31 cellular contexts compared by ENCODE assay signal in genomic region chr19:52703917-52704316, GRCh38.
"Had no signal": no experiment of that assay in that cellular context is flagged by ENCODE, and none has a peak within 500 bp of the region (broad histone marks: within the 10 kb centered on the region; RNA-seq: fewer than 3 reads in every experiment).

No MANE protein-coding gene starts in this region.

- H3K79me2 ChIP-seq: hepatocyte had no signal

- H3K4me3 ChIP-seq: ascending aorta, breast epithelium, cardiac muscle cell, coronary artery, esophagus squamous epithelium, gastroesophageal sphincter, heart right ventricle, hepatocyte had no signal

- DNase-seq: activated B cell treated with CpG ODN at 0.5 μM for 24 hours; activated CD4-positive, alpha-beta T cell treated with anti-CD3 and anti-CD28 coated beads for 48 hours; activated CD4-positive, alpha-beta T cell treated with anti-CD3 and anti-CD28 coated beads, Interleukin-2, amount 50 U/mL, for 1 hour; activated CD4-positive, alpha-beta T cell treated with anti-CD3 and anti-CD28 coated beads, Interleukin-2, amount 50 U/mL, for 48 hours; activated CD8-positive, alpha-beta memory T cell treated with anti-CD3 and anti-CD28 coated beads for 24 hours; activated CD8-positive, alpha-beta T cell treated with anti-CD3 and anti-CD28 coated beads for 36 hours; activated effector memory CD4-positive, alpha-beta T cell treated with anti-CD3 and anti-CD28 coated beads, Interleukin-2, amount 50 U/mL, for 16 hours; activated naive CD4-positive, alpha-beta T cell treated with anti-CD3 and anti-CD28 coated beads for 36 hours; activated naive CD8-positive, alpha-beta T cell treated with anti-CD3 and anti-CD28 coated beads for 36 hours; activated naive CD8-positive, alpha-beta T cell treated with anti-CD3 and anti-CD28 coated beads, Interleukin-2, amount 50 U/mL, for 24 hours; activated T-cell treated with anti-CD3 and anti-CD28 coated beads, Interleukin-2, amount 50 U/mL, for 1 hour; activated T-cell treated with anti-CD3 and anti-CD28 coated beads, Interleukin-2, amount 50 U/mL, for 48 hours; dermis blood vessel endothelial cell; effector CD4-positive, alpha-beta T cell; effector memory CD8-positive, alpha-beta T cell; esophagus squamous epithelium; foreskin melanocyte; heart right ventricle; T-helper 17 cell; T1000; WERI-Rb-1 had no signal

- H3K9me3 ChIP-seq: gastroesophageal sphincter had no signal

- H3K27ac ChIP-seq: ascending aorta, breast epithelium, cardiac muscle cell, coronary artery, epithelial cell of prostate, esophagus squamous epithelium, gastroesophageal sphincter, heart right ventricle, hepatocyte, WERI-Rb-1 had no signal

- FAIRE-seq: endometrium, endothelial cell of umbilical vein had no signal

- H3K4me2 ChIP-seq: hepatocyte had no signal

- H3K27me3 ChIP-seq: ascending aorta, breast epithelium, cardiac muscle cell, esophagus squamous epithelium, gastroesophageal sphincter, heart right ventricle, hepatocyte had no signal

- H3K4me1 ChIP-seq: ascending aorta, breast epithelium, esophagus squamous epithelium, gastroesophageal sphincter, heart right ventricle had no signal

- ATAC-seq: activated CD4-positive, CD25-positive, alpha-beta regulatory T cell treated with anti-CD3 and anti-CD28 coated beads, Interleukin-2, amount 50 U/mL, for 24 hours; activated CD8-positive, alpha-beta T cell treated with anti-CD3 and anti-CD28 coated beads for 36 hours; activated naive CD8-positive, alpha-beta T cell treated with anti-CD3 and anti-CD28 coated beads, Interleukin-2, amount 50 U/mL, for 24 hours; effector memory CD8-positive, alpha-beta T cell; gastroesophageal sphincter; heart right ventricle; T-helper 17 cell had no signal

- H3K36me3 ChIP-seq: breast epithelium had no signal

- H2AFZ ChIP-seq: hepatocyte had no signal
